ENCODE assay signal across 22 cellular contexts in the genomic region with DNA sequence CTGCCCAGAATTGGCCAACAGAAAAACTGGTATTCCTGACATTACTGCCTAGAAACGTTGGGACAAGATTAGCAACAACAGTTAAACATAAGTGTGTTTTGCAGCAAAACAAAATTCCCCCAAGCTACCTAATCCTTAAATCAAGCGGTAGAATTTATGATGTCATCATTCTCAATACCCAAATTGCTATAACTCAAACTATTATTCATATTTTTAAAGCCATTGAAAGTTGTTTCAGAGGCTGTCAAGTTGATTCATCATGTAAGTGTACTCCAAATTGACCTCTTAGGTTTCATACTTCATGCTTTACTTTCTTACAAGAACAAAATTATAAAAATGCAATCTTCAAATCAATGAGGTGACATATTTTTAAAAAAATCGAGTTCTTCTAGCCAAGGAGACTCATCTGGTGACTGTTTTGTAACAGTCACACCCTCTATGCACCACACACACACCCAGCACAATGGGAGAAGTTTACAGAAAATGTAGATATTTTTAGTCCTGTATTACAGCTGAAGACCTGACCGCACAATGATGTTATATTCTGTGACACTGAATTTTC.
DNase-seq lines count a peak whose midpoint lies in the region; ATAC-seq and TF ChIP-seq lines count a peak whose summit lies in the region.
"Had no signal": no experiment of that assay in that cellular context is flagged by ENCODE, and none has a peak within 500 bp of the region (broad histone marks: within the 10 kb centered on the region; RNA-seq: fewer than 3 reads in every experiment).

No MANE protein-coding gene starts in this region.

- H3K9me3 ChIP-seq in ascending aorta: no peaks in the 10 kb centered on the region
- H3K9me3 ChIP-seq: BLaER1 had no signal

- no peak overlapping the region for H3K4me3 ChIP-seq in ascending aorta
- H3K4me3 ChIP-seq: BLaER1 had no signal

- H3K4me1 Mint-ChIP-seq in activated CD4-positive, alpha-beta T cell treated with anti-CD3 and anti-CD28 coated beads for 36 hours: no peaks in the 10 kb centered on the region
- H3K4me1 Mint-ChIP-seq in activated T-helper 17 cell treated with anti-CD3 and anti-CD28 coated beads, Interleukin-2, amount 50 U/mL, for 72 hours: no peaks in the 10 kb centered on the region
- H3K4me1 Mint-ChIP-seq: IgD-negative memory B cell had no signal

- in situ Hi-C loops in GM13977 (cut with MboI; ENCODE audit: low pct_unique_long_range_greater_than_20kb, low sequenced_read_pairs, unreplicated experiment): no loop called here

- DNase-seq in activated CD4-positive, alpha-beta T cell treated with anti-CD3 and anti-CD28 coated beads for 36 hours: no peak
- no peak for DNase-seq in activated CD4-positive, alpha-beta T cell treated with anti-CD3 and anti-CD28 coated beads, Interleukin-2, amount 50 U/mL, for 1 hour
- DNase-seq in GM13977 (ENCODE audit: low spot score) (peak; percentile 6), SHP77 (lab: John Stamatoyannopoulos, UW) (no peak), ascending aorta (ENCODE audit: low spot score in 2 of 2) (no peak)
- DNase-seq in activated naive CD4-positive, alpha-beta T cell (lab: John Stamatoyannopoulos, UW): no peak
- DNase-seq: ACHN; CD4-positive, alpha-beta T cell; COR-L47; DMS79; MV-4-11; NCI-H1105 treated with DMSO at 0.1 percent for 48 hours; NCI-H2029 treated with DMSO at 0.1 percent for 48 hours; NCI-H2171; NCI-H345; NCI-H526 had no signal

- no peak overlapping the region for H3K27ac Mint-ChIP-seq in activated CD4-positive, alpha-beta T cell treated with anti-CD3 and anti-CD28 coated beads for 36 hours
- no peak overlapping the region for H3K27ac Mint-ChIP-seq in activated T-helper 17 cell treated with anti-CD3 and anti-CD28 coated beads, Interleukin-2, amount 50 U/mL, for 72 hours
- H3K27ac Mint-ChIP-seq: CD4-positive, alpha-beta T cell had no signal

- no peak for TF ChIP-seq CTCF in GM13977 (IDR thresholded peaks at IDR 0.05; ENCODE audit: extremely low read depth, insufficient read depth, missing control alignments)
- TF ChIP-seq CTCF in ascending aorta (IDR thresholded peaks at IDR 0.05): no peak

- no peaks in the 10 kb centered on the region for H3K4me1 ChIP-seq in ascending aorta
- H3K4me1 ChIP-seq: BLaER1 had no signal

- no peak overlapping the region for H3K27ac ChIP-seq in ascending aorta
- H3K27ac ChIP-seq: 22Rv1, BLaER1 had no signal

- no peaks in the 10 kb centered on the region for H3K27me3 ChIP-seq in ascending aorta
- H3K27me3 ChIP-seq: BLaER1 had no signal

- peaks cover 24% of the 10 kb centered on the region for H3K27me3 Mint-ChIP-seq in activated CD4-positive, alpha-beta T cell treated with anti-CD3 and anti-CD28 coated beads for 36 hours
- peaks cover 14% of the 10 kb centered on the region for H3K27me3 Mint-ChIP-seq in activated T-helper 17 cell treated with anti-CD3 and anti-CD28 coated beads, Interleukin-2, amount 50 U/mL, for 72 hours

- no peaks in the 10 kb centered on the region for H3K9me3 Mint-ChIP-seq in activated CD4-positive, alpha-beta T cell treated with anti-CD3 and anti-CD28 coated beads for 36 hours (ENCODE audit: low read depth)
- H3K9me3 Mint-ChIP-seq in activated T-helper 17 cell treated with anti-CD3 and anti-CD28 coated beads, Interleukin-2, amount 50 U/mL, for 72 hours: peaks cover 3% of the 10 kb centered on the region
- H3K9me3 Mint-ChIP-seq: CD4-positive, alpha-beta T cell; IgD-negative memory B cell had no signal

- no peak overlapping the region for H3K4me3 Mint-ChIP-seq in activated CD4-positive, alpha-beta T cell treated with anti-CD3 and anti-CD28 coated beads for 36 hours
- H3K4me3 Mint-ChIP-seq in activated T-helper 17 cell treated with anti-CD3 and anti-CD28 coated beads, Interleukin-2, amount 50 U/mL, for 72 hours: no peak overlapping the region
- H3K4me3 Mint-ChIP-seq: CD4-positive, alpha-beta T cell; IgD-negative memory B cell had no signal

- POLR2A ChIA-PET in activated CD4-positive, alpha-beta T cell treated with anti-CD3 and anti-CD28 coated beads for 36 hours (lab: Charles Lee): no interaction called here

- H3K36me3 Mint-ChIP-seq in activated CD4-positive, alpha-beta T cell treated with anti-CD3 and anti-CD28 coated beads for 36 hours (ENCODE audit: low read depth): no peaks in the 10 kb centered on the region
- no peaks in the 10 kb centered on the region for H3K36me3 Mint-ChIP-seq in activated T-helper 17 cell treated with anti-CD3 and anti-CD28 coated beads, Interleukin-2, amount 50 U/mL, for 72 hours (ENCODE audit: low read depth)
- H3K36me3 Mint-ChIP-seq: IgD-negative memory B cell had no signal

- intact Hi-C loops in activated CD4-positive, alpha-beta T cell treated with anti-CD3 and anti-CD28 coated beads for 36 hours (cut with DNase I, micrococcal nuclease): no loop called here
- intact Hi-C loops in ascending aorta (cut with DNase I): no loop called here

- ATAC-seq in activated CD4-positive, alpha-beta T cell treated with anti-CD3 and anti-CD28 coated beads for 36 hours: peak; percentile 42
- peak; percentile 54 for ATAC-seq in HG02852 (IDR thresholded peaks at IDR 0.05; ENCODE audit: unreplicated experiment)
- peak; percentile 71 for ATAC-seq in activated T-helper 17 cell treated with anti-CD3 and anti-CD28 coated beads, Interleukin-2, amount 50 U/mL, for 72 hours (replicated peaks)
- ATAC-seq: Right ventricle myocardium inferior had no signal

- no peaks in the 10 kb centered on the region for H3K36me3 ChIP-seq in ascending aorta
- H3K36me3 ChIP-seq: BLaER1 had no signal

- CTCF ChIA-PET in activated CD4-positive, alpha-beta T cell treated with anti-CD3 and anti-CD28 coated beads for 36 hours (lab: Charles Lee): interaction anchor here (0.7 to 1.1 kb wide), 2 partner anchors 26 to 689 kb away, joined by 3 to 4 read pairs; no protein-coding TSS in a partner anchor
